In genomic region chr3:49785565-49786356, GRCh38 we compare ENCODE assay signal across 7 cellular contexts. TPM values are rescaled to one million over a fixed set of nuclear protein-coding genes. Genes with fewer than 3 reads are reported as not detected.
DNase-seq lines count a peak whose midpoint lies in the region; ATAC-seq and TF ChIP-seq lines count a peak whose summit lies in the region.

No MANE protein-coding gene starts in this region.

- TF ChIP-seq POLR2A in gastroesophageal sphincter (IDR thresholded peaks at IDR 0.05) = no peak

- peaks cover 3 to 8% of the 10 kb centered on the region in 2 donors for H3K36me3 Mint-ChIP-seq in activated T-cell treated with anti-CD3 and anti-CD28 coated beads, Interleukin-2, amount 50 U/mL, for 72 hours (ENCODE audit: insufficient read depth in 2 of 2)

- H3K27ac ChIP-seq in HUES64 (ENCODE audit: low read depth, low read length) = peak overlapping the region; percentile 79
- peak overlapping the region; percentile 81 to 99 (median 98) for H3K27ac ChIP-seq in gastroesophageal sphincter

- H3K4me1 ChIP-seq in HUES64 (ENCODE audit: insufficient read depth, low read length) (peaks cover 12% of the 10 kb centered on the region; the same call in 1 of the 2 replicates), gastroesophageal sphincter (peaks cover 0 to 59% (median 20%) of the 10 kb centered on the region in 3 donors)

- ATAC-seq in GM21576 (IDR thresholded peaks at IDR 0.05; ENCODE audit: unreplicated experiment) (peak; percentile 36), gastroesophageal sphincter (peak; percentile 54), omental fat pad (ENCODE audit: low FRiP score) (peak; percentile 63)
- peak; percentile 46 to 49 for ATAC-seq in activated T-cell treated with anti-CD3 and anti-CD28 coated beads, Interleukin-2, amount 50 U/mL, for 72 hours (replicated peaks in 1 of 2)

- peaks cover 15% of the 10 kb centered on the region for H3K36me3 ChIP-seq in HUES64 (ENCODE audit: insufficient read depth, low read length)
- peaks cover 0 to 34% of the 10 kb centered on the region in 2 donors for H3K36me3 ChIP-seq in gastroesophageal sphincter

- H3K9me3 ChIP-seq in HUES64 (ENCODE audit: insufficient read depth, low read depth, low read length) (no peaks in the 10 kb centered on the region), gastroesophageal sphincter (no peaks in the 10 kb centered on the region)

- DNase-seq in GM10266 (ENCODE audit: extremely low spot score) = peak; percentile 36
- DNase-seq in activated T-cell treated with anti-CD3 and anti-CD28 coated beads, Interleukin-2, amount 50 U/mL, for 72 hours = no peak
- DNase-seq in omental fat pad (ENCODE audit: low spot score) = no peak
- no peak for DNase-seq in SKM-1 treated with dmso at 0.1 percent for 144 hours (lab: John Stamatoyannopoulos, UW; ENCODE audit: unreplicated experiment)

- peaks cover 54% of the 10 kb centered on the region for H3K4me1 Mint-ChIP-seq in activated T-cell treated with anti-CD3 and anti-CD28 coated beads, Interleukin-2, amount 50 U/mL, for 72 hours (ENCODE audit: low read depth)

- peak overlapping the region; percentile 95 for H3K27ac Mint-ChIP-seq in activated T-cell treated with anti-CD3 and anti-CD28 coated beads, Interleukin-2, amount 50 U/mL, for 72 hours

- H3K4me3 Mint-ChIP-seq in activated T-cell treated with anti-CD3 and anti-CD28 coated beads, Interleukin-2, amount 50 U/mL, for 72 hours = peak overlapping the region; percentile 91 to 99

- 6% methylated on average over 50 of the region's 50 CpGs for WGBS in HUES64
- 4% methylated on average over 14 to 16 of the region's 50 CpGs for WGBS in gastroesophageal sphincter (ENCODE audit: low coverage in 1 of 2), 2 donors

- H3K27me3 Mint-ChIP-seq in activated T-cell treated with anti-CD3 and anti-CD28 coated beads, Interleukin-2, amount 50 U/mL, for 72 hours (ENCODE audit: low read depth) = no peaks in the 10 kb centered on the region

- peak overlapping the region; percentile 90 for H3K4me3 ChIP-seq in HUES64 (ENCODE audit: low read length)
- H3K4me3 ChIP-seq in gastroesophageal sphincter = peak overlapping the region; percentile 79 to 98

- TF ChIP-seq EP300 in gastroesophageal sphincter (IDR thresholded peaks at IDR 0.05) = no peak

- peak overlapping the region; percentile 63 for H3K9ac ChIP-seq in HUES64 (ENCODE audit: low read depth, low read length)

- no peaks in the 10 kb centered on the region for H3K9me3 Mint-ChIP-seq in activated T-cell treated with anti-CD3 and anti-CD28 coated beads, Interleukin-2, amount 50 U/mL, for 72 hours

- TF ChIP-seq CTCF in GM10266 (IDR thresholded peaks at IDR 0.05; ENCODE audit: control insufficient read depth, insufficient read depth, low read depth, missing control alignments) (no peak), gastroesophageal sphincter (IDR thresholded peaks at IDR 0.05) (no peak), omental fat pad (IDR thresholded peaks at IDR 0.05) (no peak)

- no peaks in the 10 kb centered on the region for H3K27me3 ChIP-seq in HUES64 (ENCODE audit: insufficient read depth, low read length)
- no peaks in the 10 kb centered on the region for H3K27me3 ChIP-seq in gastroesophageal sphincter

RNA-seq across cellular contexts. Expression of gene IP6K1, which starts 0.6 kb away (rescaled TPM):
- 24.4 TPM for polyA plus RNA-seq in HUES64 (2013, experiment 1 of 2)
- polyA plus RNA-seq in HUES64 (2013, experiment 2 of 2) = 22.1 TPM
- total RNA-seq in activated T-cell treated with anti-CD3 and anti-CD28 coated beads, Interleukin-2, amount 50 U/mL, for 72 hours = 10 to 100 TPM; 36.5 to 37.4 TPM
- total RNA-seq in gastroesophageal sphincter = 10 to 100 TPM; 37.8 to 64.9 (median 43.5) TPM
- 10 to 100 TPM; 30.5 to 41.3 (median 35.8) TPM for total RNA-seq in omental fat pad

RNA-seq across cellular contexts. Expression of gene CDHR4, which starts 13.9 kb away (rescaled TPM):
- polyA plus RNA-seq in HUES64 (2013, experiment 1 of 2) = not detected
- not detected for polyA plus RNA-seq in HUES64 (2013, experiment 2 of 2)
- under 1 TPM in 1 of 2 donors, not detected in 1; 0.39 TPM for total RNA-seq in activated T-cell treated with anti-CD3 and anti-CD28 coated beads, Interleukin-2, amount 50 U/mL, for 72 hours
- total RNA-seq in gastroesophageal sphincter = under 1 TPM in 1 of 4 donors, not detected in 3; 0.40 TPM
- 1 to 10 TPM in 1 of 4 donors, under 1 TPM in 1, not detected in 2; 0.36 to 6.0 TPM for total RNA-seq in omental fat pad

RNA-seq across cellular contexts. Expression of gene INKA1, which starts 17.3 kb away (rescaled TPM):
- 1.3 TPM for polyA plus RNA-seq in HUES64 (2013, experiment 1 of 2)
- polyA plus RNA-seq in HUES64 (2013, experiment 2 of 2) = 2.9 TPM
- total RNA-seq in activated T-cell treated with anti-CD3 and anti-CD28 coated beads, Interleukin-2, amount 50 U/mL, for 72 hours = 1 to 10 TPM; 1.2 to 1.5 TPM
- total RNA-seq in gastroesophageal sphincter (1 to 10 TPM; 1.3 to 3.4 (median 3.1) TPM), omental fat pad (1 to 10 TPM in 2 of 4 donors, under 1 TPM in 2; 0.74 to 9.9 (median 2.4) TPM)

RNA-seq across cellular contexts. Expression of gene UBA7, which starts 28.0 kb away (rescaled TPM):
- polyA plus RNA-seq in HUES64 (2013, experiment 1 of 2) = 0.40 TPM
- 0.76 TPM for polyA plus RNA-seq in HUES64 (2013, experiment 2 of 2)
- total RNA-seq in activated T-cell treated with anti-CD3 and anti-CD28 coated beads, Interleukin-2, amount 50 U/mL, for 72 hours = 10 to 100 TPM; 93.5 to 98.6 TPM
- total RNA-seq in gastroesophageal sphincter = 10 to 100 TPM; 16.2 to 62.7 (median 31.1) TPM
- total RNA-seq in omental fat pad = 10 to 100 TPM; 33.6 to 85.4 (median 38.1) TPM
